In the genomic region with DNA sequence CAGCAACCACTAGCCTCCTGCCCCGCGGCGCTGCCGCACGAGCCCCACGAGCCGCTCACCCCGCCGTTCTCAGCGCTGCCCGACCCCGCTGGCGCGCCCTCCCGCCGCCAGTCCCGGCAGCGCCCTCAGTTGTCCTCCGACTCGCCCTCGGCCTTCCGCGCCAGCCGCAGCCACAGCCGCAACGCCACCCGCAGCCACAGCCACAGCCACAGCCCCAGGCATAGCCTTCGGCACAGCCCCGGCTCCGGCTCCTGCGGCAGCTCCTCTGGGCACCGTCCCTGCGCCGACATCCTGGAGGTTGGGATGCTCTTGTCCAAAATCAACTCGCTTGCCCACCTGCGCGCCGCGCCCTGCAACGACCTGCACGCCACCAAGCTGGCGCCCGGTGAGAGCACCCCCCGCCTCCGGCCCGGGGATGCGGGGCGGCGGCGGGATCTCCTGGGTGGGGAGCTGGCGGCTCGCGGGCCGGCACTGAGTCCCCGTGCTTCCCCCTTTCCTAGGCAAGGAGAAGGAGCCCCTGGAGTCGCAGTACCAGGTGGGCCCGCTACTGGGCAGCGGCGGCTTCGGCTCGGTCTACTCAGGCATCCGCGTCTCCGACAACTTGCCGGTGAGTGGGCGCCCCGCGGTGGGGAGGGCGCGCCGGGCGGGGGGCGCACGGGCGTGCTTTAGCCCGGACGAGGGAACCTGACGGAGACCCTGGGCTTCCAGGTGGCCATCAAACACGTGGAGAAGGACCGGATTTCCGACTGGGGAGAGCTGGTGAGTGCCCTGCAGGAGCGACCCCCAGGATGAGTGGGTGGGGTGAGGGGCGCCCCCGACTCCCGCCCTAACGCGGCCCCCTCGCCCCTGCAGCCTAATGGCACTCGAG, we compare ENCODE assay signal across 8 cellular contexts. TPM values are rescaled to one million over a fixed set of nuclear protein-coding genes. Genes with fewer than 3 reads are reported as not detected.
DNase-seq lines count a peak whose midpoint lies in the region; ATAC-seq and TF ChIP-seq lines count a peak whose summit lies in the region.

No MANE protein-coding gene starts in this region.

- TF ChIP-seq CTCF in body of pancreas (IDR thresholded peaks at IDR 0.05), result peak in 5 of 7 experiments; percentile 25 to 35 (median 31)

- no peak for TF ChIP-seq POLR2A in body of pancreas (IDR thresholded peaks at IDR 0.05)

- H3K4me3 Mint-ChIP-seq in immature natural killer cell, result peak overlapping the region; percentile 94 to 98 (median 96)

- H3K27me3 Mint-ChIP-seq in immature natural killer cell (ENCODE audit: low read depth in 3 of 3), result peaks cover 21 to 35% (median 22%) of the 10 kb centered on the region in 3 donors

- H3K9ac ChIP-seq in HUES6 (ENCODE audit: low read length), result peak overlapping the region; percentile 99

- WGBS in body of pancreas, 2 donors, result 0 to 1% methylated on average over 7 to 74 of the region's 89 CpGs

- peak; percentile 33 for ATAC-seq in GM21528 (IDR thresholded peaks at IDR 0.05; ENCODE audit: low FRiP score, unreplicated experiment)
- peak; percentile 61 for ATAC-seq in SK-N-SH treated with all-trans-retinoic acid at 6 μM for 48 hours
- peak; percentile 21 for ATAC-seq in body of pancreas

- DNase-seq in ELR (ENCODE audit: low read depth), result peak; percentile 72
- peak; percentile 58 to 71 (median 66) for DNase-seq in body of pancreas
- DNase-seq in immature natural killer cell, result peak; percentile 56 to 57 (median 57)
- peak; percentile 59 for DNase-seq in stimulated activated CD4-positive, alpha-beta T cell treated with anti-CD3 and anti-CD28 coated beads, Interleukin-1b, Interleukin-23, amount 100 ng/mL, for 48 hours
- no peak for DNase-seq in A172 (ENCODE audit: low spot score)

- intact Hi-C loops in body of pancreas (cut with DNase I), result loop anchor here (5.0 to 10.0 kb wide), 4 partner anchors 37 to 406 kb away; no protein-coding TSS in a partner anchor

- H3K9me3 ChIP-seq in HUES6 (ENCODE audit: control insufficient read depth, insufficient read depth, low read depth, low read length) (no peaks in the 10 kb centered on the region), body of pancreas (no peaks in the 10 kb centered on the region)

- peak overlapping the region; percentile 96 for H3K27ac ChIP-seq in HUES6 (ENCODE audit: low read depth, low read length)
- peak overlapping the region; percentile 88 to 91 (median 90) for H3K27ac ChIP-seq in body of pancreas

- H3K27me3 ChIP-seq in HUES6 (ENCODE audit: control insufficient read depth, insufficient read depth, low read length), result no peaks in the 10 kb centered on the region
- H3K27me3 ChIP-seq in body of pancreas, result no peaks in the 10 kb centered on the region

- H3K4me1 Mint-ChIP-seq in immature natural killer cell, result peaks cover 40 to 52% of the 10 kb centered on the region in 2 donors

- H3K36me3 Mint-ChIP-seq in immature natural killer cell, result peaks cover 40 to 45% (median 42%) of the 10 kb centered on the region in 3 donors

- H3K9me3 Mint-ChIP-seq in immature natural killer cell, result peaks cover 0 to 2% (median 0%) of the 10 kb centered on the region in 6 donors

- peak overlapping the region; percentile 88 to 96 (median 94) for H3K27ac Mint-ChIP-seq in immature natural killer cell

- peak overlapping the region; percentile 99 for H3K4me3 ChIP-seq in HUES6 (ENCODE audit: low read depth, low read length)
- H3K4me3 ChIP-seq in body of pancreas, result peak overlapping the region; percentile 26 to 85

- H3K36me3 ChIP-seq in HUES6 (ENCODE audit: control insufficient read depth, insufficient read depth, low read length), result peaks cover 43% of the 10 kb centered on the region
- H3K36me3 ChIP-seq in body of pancreas (replicated peaks in 1 of 2; ENCODE audit: insufficient read depth in 1 of 2, low read depth in 2 of 2), result peaks cover 9 to 12% of the 10 kb centered on the region in 2 donors

- H3K4me1 ChIP-seq in HUES6 (ENCODE audit: control insufficient read depth, insufficient read depth, low read length), result peaks cover 23% of the 10 kb centered on the region
- H3K4me1 ChIP-seq in body of pancreas, result peaks cover 28% of the 10 kb centered on the region

TF ChIP-seq in SK-N-SH treated with all-trans-retinoic acid at 6 μM for 48 hours, 23 proteins besides CTCF, POLR2A, EP300 and RAD21:
- TF ChIP-seq, protein P1, sequence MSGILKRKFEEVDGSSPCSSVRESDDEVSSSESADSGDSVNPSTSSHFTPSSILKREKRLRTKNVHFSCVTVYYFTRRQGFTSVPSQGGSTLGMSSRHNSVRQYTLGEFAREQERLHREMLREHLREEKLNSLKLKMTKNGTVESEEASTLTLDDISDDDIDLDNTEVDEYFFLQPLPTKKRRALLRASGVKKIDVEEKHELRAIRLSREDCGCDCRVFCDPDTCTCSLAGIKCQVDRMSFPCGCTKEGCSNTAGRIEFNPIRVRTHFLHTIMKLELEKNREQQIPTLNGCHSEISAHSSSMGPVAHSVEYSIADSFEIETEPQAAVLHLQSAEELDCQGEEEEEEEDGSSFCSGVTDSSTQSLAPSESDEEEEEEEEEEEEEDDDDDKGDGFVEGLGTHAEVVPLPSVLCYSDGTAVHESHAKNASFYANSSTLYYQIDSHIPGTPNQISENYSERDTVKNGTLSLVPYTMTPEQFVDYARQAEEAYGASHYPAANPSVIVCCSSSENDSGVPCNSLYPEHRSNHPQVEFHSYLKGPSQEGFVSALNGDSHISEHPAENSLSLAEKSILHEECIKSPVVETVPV (CRISPR knock-in tag; IDR thresholded peaks at IDR 0.05), result no peak
- 0 out of 2 replicates have a peak, but pooled peaks have one; percentile 8 for TF ChIP-seq ZNF70 (CRISPR knock-in tag; IDR thresholded peaks at IDR 0.05)

RNA-seq across cellular contexts. Expression of a gene that starts 0.6 kb away (rescaled TPM):
- total RNA-seq in body of pancreas, result 10 to 100 TPM in 1 of 2 donors, 1 to 10 TPM in 1; 7.3 to 10.6 TPM
- 100 to 1,000 TPM in 2 of 3 donors, 10 to 100 TPM in 1; 90.5 to 197 (median 117) TPM for polyA plus RNA-seq in immature natural killer cell
- total RNA-seq in A172 (2014; rRNA removed; shearing (Covaris generic)), result 10.6 and 20.7 TPM in 2 replicates
